Comparison of ENCODE assay signal across 11 cellular contexts in genomic region chr4:182207806-182208483, GRCh38. TPM values are rescaled to one million over a fixed set of nuclear protein-coding genes. Genes with fewer than 3 reads are reported as not detected.
DNase-seq lines count a peak whose midpoint lies in the region; ATAC-seq and TF ChIP-seq lines count a peak whose summit lies in the region.
"Had no signal": no experiment of that assay in that cellular context is flagged by ENCODE, and none has a peak within 500 bp of the region (broad histone marks: within the 10 kb centered on the region; RNA-seq: fewer than 3 reads in every experiment).

No MANE protein-coding gene starts in this region.

- no peaks in the 10 kb centered on the region; the same call in 1 of the 2 replicates for H3K27me3 Mint-ChIP-seq in WTC11 (ENCODE audit: low read depth)
- no peaks in the 10 kb centered on the region for H3K27me3 Mint-ChIP-seq in T-helper 2 cell treated with Interferon-gamma antibody and Interleukin-4, amounts not matched to agents 5 μg/mL and 100 μg/mL, for 36 hours (ENCODE audit: low read depth)
- no peaks in the 10 kb centered on the region for H3K27me3 Mint-ChIP-seq in natural killer cell treated with Interleukin-12 subunit alpha and Interleukin-12 subunit beta and Interleukin-15 and Interleukin-18, amount 100 ng/mL, for 72 hours

- POLR2A ChIA-PET in WTC11 (lab: Charles Lee) = interaction anchor here (0.6 kb wide), 1 partner anchor 409 kb away, joined by 4 read pairs; no protein-coding TSS in a partner anchor

- peaks cover 73% of the 10 kb centered on the region for H3K4me1 Mint-ChIP-seq in WTC11
- H3K4me1 Mint-ChIP-seq in T-helper 2 cell treated with Interferon-gamma antibody and Interleukin-4, amounts not matched to agents 5 μg/mL and 100 μg/mL, for 36 hours (ENCODE audit: low read depth) = no peaks in the 10 kb centered on the region
- H3K4me1 Mint-ChIP-seq in natural killer cell treated with Interleukin-12 subunit alpha and Interleukin-12 subunit beta and Interleukin-15 and Interleukin-18, amount 100 ng/mL, for 72 hours (ENCODE audit: low read depth in 2 of 2) = no peaks in the 10 kb centered on the region

- H3K79me2 ChIP-seq in hepatocyte = no peaks in the 10 kb centered on the region

- H3K9me3 Mint-ChIP-seq in WTC11 = no peaks in the 10 kb centered on the region
- no peaks in the 10 kb centered on the region for H3K9me3 Mint-ChIP-seq in T-helper 2 cell treated with Interferon-gamma antibody and Interleukin-4, amounts not matched to agents 5 μg/mL and 100 μg/mL, for 36 hours
- peaks cover 6% of the 10 kb centered on the region for H3K9me3 Mint-ChIP-seq in natural killer cell treated with Interleukin-12 subunit alpha and Interleukin-12 subunit beta and Interleukin-15 and Interleukin-18, amount 100 ng/mL, for 72 hours

- H3K9me2 ChIP-seq in hepatocyte (replicated peaks; ENCODE audit: insufficient read depth) = no peaks in the 10 kb centered on the region

- peak; percentile 40 for DNase-seq in HFF-Myc (ENCODE audit: extremely low read depth, low read depth)
- DNase-seq in WTC11 (ENCODE audit: low spot score) = no peak
- DNase-seq in hepatocyte (ENCODE audit: low spot score) = peak; percentile 63
- no peak for DNase-seq in spleen
- no peak for DNase-seq in T-helper 2 cell treated with Interferon-gamma antibody and Interleukin-4, amounts not matched to agents 5 μg/mL and 100 μg/mL, for 36 hours (ENCODE audit: low spot score)
- DNase-seq in natural killer cell treated with Interleukin-12 subunit alpha and Interleukin-12 subunit beta and Interleukin-15 and Interleukin-18, amount 100 ng/mL, for 72 hours (ENCODE audit: low spot score) = no peak
- DNase-seq: activated effector memory CD4-positive, alpha-beta T cell treated with anti-CD3 and anti-CD28 coated beads, Interleukin-2, amount 50 U/mL, for 16 hours; lower lobe of right lung; NCI-H345; T-helper 9 cell had no signal

- intact Hi-C loops in spleen (cut with DNase I; ENCODE audit: low total_unique reads) = no loop called here

- H3K9me3 ChIP-seq in hepatocyte (ENCODE audit: low read depth) (no peaks in the 10 kb centered on the region), spleen (no peaks in the 10 kb centered on the region)
- H3K9me3 ChIP-seq: lower lobe of right lung had no signal

- H3K4me2 ChIP-seq in hepatocyte = peak overlapping the region; percentile 37

- H3K4me3 Mint-ChIP-seq in WTC11 = no peak overlapping the region
- no peak overlapping the region for H3K4me3 Mint-ChIP-seq in T-helper 2 cell treated with Interferon-gamma antibody and Interleukin-4, amounts not matched to agents 5 μg/mL and 100 μg/mL, for 36 hours
- no peak overlapping the region for H3K4me3 Mint-ChIP-seq in natural killer cell treated with Interleukin-12 subunit alpha and Interleukin-12 subunit beta and Interleukin-15 and Interleukin-18, amount 100 ng/mL, for 72 hours

- CTCF ChIA-PET in WTC11 (lab: Charles Lee) = interaction anchor here (0.9 kb wide), 1 partner anchor 23 kb away, joined by 3 read pairs; no protein-coding TSS in a partner anchor

- no peaks in the 10 kb centered on the region for H3K36me3 Mint-ChIP-seq in WTC11
- H3K36me3 Mint-ChIP-seq in T-helper 2 cell treated with Interferon-gamma antibody and Interleukin-4, amounts not matched to agents 5 μg/mL and 100 μg/mL, for 36 hours (ENCODE audit: low read depth) = no peaks in the 10 kb centered on the region
- no peaks in the 10 kb centered on the region for H3K36me3 Mint-ChIP-seq in natural killer cell treated with Interleukin-12 subunit alpha and Interleukin-12 subunit beta and Interleukin-15 and Interleukin-18, amount 100 ng/mL, for 72 hours

- no peak overlapping the region for H2AFZ ChIP-seq in hepatocyte

- H3K4me1 ChIP-seq in hepatocyte (ENCODE audit: insufficient read depth) (peaks cover 29% of the 10 kb centered on the region), spleen (no peaks in the 10 kb centered on the region)

- H4K20me1 ChIP-seq in hepatocyte (ENCODE audit: insufficient read depth, poor library complexity, severe bottlenecking) = no peaks in the 10 kb centered on the region

- ATAC-seq in WTC11 (no peak), GM18867 (IDR thresholded peaks at IDR 0.05; ENCODE audit: unreplicated experiment) (no peak)
- ATAC-seq in natural killer cell treated with Interleukin-12 subunit alpha and Interleukin-12 subunit beta and Interleukin-15 and Interleukin-18, amount 100 ng/mL, for 72 hours = no peak
- ATAC-seq: lower lobe of right lung had no signal

- 29% methylated on average over 3 of the region's 3 CpGs for WGBS in hepatocyte (ENCODE audit: low lambda C conversion rate, missing lambda C conversion rate)
- WGBS in spleen, 5 donors = 36 to 55% (median 46%) methylated on average over 3 of the region's 3 CpGs

- H3K4me3 ChIP-seq in HFF-Myc (replicated peaks; ENCODE audit: low read depth, low read length) (no peak overlapping the region), hepatocyte (no peak overlapping the region), spleen (no peak overlapping the region)
- H3K4me3 ChIP-seq: lower lobe of right lung had no signal

- peak overlapping the region; percentile 86 for H3K27ac Mint-ChIP-seq in WTC11
- H3K27ac Mint-ChIP-seq in T-helper 2 cell treated with Interferon-gamma antibody and Interleukin-4, amounts not matched to agents 5 μg/mL and 100 μg/mL, for 36 hours = no peak overlapping the region
- no peak overlapping the region for H3K27ac Mint-ChIP-seq in natural killer cell treated with Interleukin-12 subunit alpha and Interleukin-12 subunit beta and Interleukin-15 and Interleukin-18, amount 100 ng/mL, for 72 hours

- H3K36me3 ChIP-seq in hepatocyte (replicated peaks; ENCODE audit: insufficient read depth, low read depth) (no peaks in the 10 kb centered on the region), spleen (no peaks in the 10 kb centered on the region)
- H3K36me3 ChIP-seq: lower lobe of right lung had no signal

- H3K27ac ChIP-seq in hepatocyte (peak overlapping the region; percentile 80), spleen (peak overlapping the region in 5 of 8 donors; percentile 40 to 49 (median 46))
- H3K27ac ChIP-seq: lower lobe of right lung had no signal

- H3K27me3 ChIP-seq in hepatocyte (no peaks in the 10 kb centered on the region), spleen (replicated peaks in 1 of 7) (no peaks in the 10 kb centered on the region)

- TF ChIP-seq CTCF in HFF-Myc (IDR thresholded peaks at IDR 0.05; ENCODE audit: low read depth, low read length, missing control alignments) (no peak), WTC11 (IDR thresholded peaks at IDR 0.05) (no peak), hepatocyte (IDR thresholded peaks at IDR 0.05; ENCODE audit: poor library complexity) (no peak), spleen (IDR thresholded peaks at IDR 0.05 in 8 of 11, conservative IDR thresholded peaks at IDR 0.05 in 3 of 11) (no peak)

- no peak for TF ChIP-seq POLR2A in spleen (IDR thresholded peaks at IDR 0.05)

TF ChIP-seq in WTC11, 78 proteins besides CTCF, POLR2A, EP300 and RAD21 (continues in another document):
- TF ChIP-seq TEAD4 (CRISPR knock-in tag; IDR thresholded peaks at IDR 0.05) = no peak
- TF ChIP-seq ZNF281 (CRISPR knock-in tag; IDR thresholded peaks at IDR 0.05) = no peak
- TF ChIP-seq, protein P1, sequence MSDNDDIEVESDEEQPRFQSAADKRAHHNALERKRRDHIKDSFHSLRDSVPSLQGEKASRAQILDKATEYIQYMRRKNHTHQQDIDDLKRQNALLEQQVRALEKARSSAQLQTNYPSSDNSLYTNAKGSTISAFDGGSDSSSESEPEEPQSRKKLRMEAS (CRISPR knock-in tag; IDR thresholded peaks at IDR 0.05) = no peak
- no peak for TF ChIP-seq ZNF423 (CRISPR knock-in tag; IDR thresholded peaks at IDR 0.05)
- TF ChIP-seq, protein P2, sequence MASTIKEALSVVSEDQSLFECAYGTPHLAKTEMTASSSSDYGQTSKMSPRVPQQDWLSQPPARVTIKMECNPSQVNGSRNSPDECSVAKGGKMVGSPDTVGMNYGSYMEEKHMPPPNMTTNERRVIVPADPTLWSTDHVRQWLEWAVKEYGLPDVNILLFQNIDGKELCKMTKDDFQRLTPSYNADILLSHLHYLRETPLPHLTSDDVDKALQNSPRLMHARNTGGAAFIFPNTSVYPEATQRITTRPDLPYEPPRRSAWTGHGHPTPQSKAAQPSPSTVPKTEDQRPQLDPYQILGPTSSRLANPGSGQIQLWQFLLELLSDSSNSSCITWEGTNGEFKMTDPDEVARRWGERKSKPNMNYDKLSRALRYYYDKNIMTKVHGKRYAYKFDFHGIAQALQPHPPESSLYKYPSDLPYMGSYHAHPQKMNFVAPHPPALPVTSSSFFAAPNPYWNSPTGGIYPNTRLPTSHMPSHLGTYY (CRISPR knock-in tag; IDR thresholded peaks at IDR 0.05) = no peak
- TF ChIP-seq, protein P3, sequence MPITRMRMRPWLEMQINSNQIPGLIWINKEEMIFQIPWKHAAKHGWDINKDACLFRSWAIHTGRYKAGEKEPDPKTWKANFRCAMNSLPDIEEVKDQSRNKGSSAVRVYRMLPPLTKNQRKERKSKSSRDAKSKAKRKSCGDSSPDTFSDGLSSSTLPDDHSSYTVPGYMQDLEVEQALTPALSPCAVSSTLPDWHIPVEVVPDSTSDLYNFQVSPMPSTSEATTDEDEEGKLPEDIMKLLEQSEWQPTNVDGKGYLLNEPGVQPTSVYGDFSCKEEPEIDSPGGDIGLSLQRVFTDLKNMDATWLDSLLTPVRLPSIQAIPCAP (CRISPR knock-in tag; IDR thresholded peaks at IDR 0.05) = no peak

RNA-seq across cellular contexts. Expression of gene TENM3, which starts 35.3 kb away (rescaled TPM):
- total RNA-seq in WTC11 (2021) (58.1 to 71.0 TPM (median 59.7 TPM) in 3 replicates), hepatocyte (70.9 and 88.5 TPM in 2 replicates), spleen (10 to 100 TPM in 6 of 7 donors, 1 to 10 TPM in 1; 9.2 to 45.6 (median 26.0) TPM)
- polyA plus RNA-seq in hepatocyte (13.7 and 16.1 TPM in 2 replicates), spleen (1 to 10 TPM in 1 of 3 donors, under 1 TPM in 2; 0.37 to 1.2 (median 0.46) TPM)
- total RNA-seq in natural killer cell treated with Interleukin-12 subunit alpha and Interleukin-12 subunit beta and Interleukin-15 and Interleukin-18, amount 100 ng/mL, for 72 hours = not detected

Comparison
In these comparisons a context has a peak if more than half of its experiments do, and no peak if none do; other contexts are left out.
1. DNase-seq: peak in HFF-Myc (single experiment) and hepatocyte (single experiment); none in WTC11 (single experiment), spleen (single experiment), T-helper 2 cell treated with Interferon-gamma antibody and Interleukin-4, amounts not matched to agents 5 μg/mL and 100 μg/mL, for 36 hours (single experiment) and natural killer cell treated with Interleukin-12 subunit alpha and Interleukin-12 subunit beta and Interleukin-15 and Interleukin-18, amount 100 ng/mL, for 72 hours (single experiment).
2. RNA of gene TENM3, which starts 35.3 kb away (total RNA-seq): 58.1 to 71.0 TPM in WTC11, 70.9 to 88.5 TPM in hepatocyte and 9.2 to 45.6 TPM in spleen; not detected in natural killer cell treated with Interleukin-12 subunit alpha and Interleukin-12 subunit beta and Interleukin-15 and Interleukin-18, amount 100 ng/mL, for 72 hours; every median in the first group is over 10 times any median in the second.